13 cellular contexts compared by ENCODE assay signal in the genomic region with DNA sequence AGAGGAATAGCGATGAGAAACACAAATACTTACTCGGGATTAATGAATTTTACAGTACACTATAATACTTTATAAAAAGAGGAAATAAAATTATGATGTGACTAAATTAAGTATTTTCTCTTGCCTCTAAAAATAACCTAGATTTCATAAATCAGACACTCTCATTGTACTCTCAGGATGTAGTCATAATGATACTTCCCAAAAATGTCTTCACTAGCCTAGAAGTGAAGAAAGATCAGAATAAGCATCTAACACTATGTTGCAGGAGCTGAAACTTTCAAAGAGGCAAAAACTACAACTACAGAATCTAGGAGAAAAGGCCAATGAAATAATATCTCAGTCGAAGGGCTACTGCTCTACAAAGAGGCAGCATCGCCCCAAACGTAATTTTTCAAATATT. TPM values are rescaled to one million over a fixed set of nuclear protein-coding genes. Genes with fewer than 3 reads are reported as not detected.
DNase-seq lines count a peak whose midpoint lies in the region; ATAC-seq, FAIRE-seq and TF ChIP-seq lines count a peak whose summit lies in the region.
"Had no signal": no experiment of that assay in that cellular context is flagged by ENCODE, and none has a peak within 500 bp of the region (broad histone marks: within the 10 kb centered on the region; RNA-seq: fewer than 3 reads in every experiment).

No MANE protein-coding gene starts in this region.

- no peak overlapping the region for H3K27ac ChIP-seq in GM12878 (ENCODE audit: control insufficient read depth, insufficient read depth)
- H3K27ac ChIP-seq in neuronal stem cell (replicated peaks; ENCODE audit: low read length), result no peak overlapping the region

- DNase-seq in GM10248 (ENCODE audit: extremely low spot score), result peak; percentile 24
- DNase-seq in GM12878 (ENCODE audit: low read depth, low spot score), result no peak
- DNase-seq in neuronal stem cell (ENCODE audit: low spot score), result no peak
- no peak for DNase-seq in NCI-H446 (lab: John Stamatoyannopoulos, UW)
- DNase-seq in NCI-H1436 (lab: John Stamatoyannopoulos, UW), result no peak
- DNase-seq in stimulated activated CD4-positive, alpha-beta T cell treated with anti-CD3 and anti-CD28 coated beads, Interleukin-4, amount 100 ng/mL, for 1 hour, result no peak
- DNase-seq: activated CD4-positive, CD25-positive, alpha-beta regulatory T cell treated with anti-CD3 and anti-CD28 coated beads, Interleukin-2, amount 50 U/mL, for 72 hours; hypothalamus; left cardiac atrium; stimulated activated CD4-positive, alpha-beta T cell treated with anti-CD3 and anti-CD28 coated beads, Interleukin-12 subunit alpha, Interleukin-12 subunit beta, amount 100 ng/mL, for 4 hours had no signal

- H3K23ac ChIP-seq in neuronal stem cell (ENCODE audit: low read depth, low read length, poor library complexity), result no peak overlapping the region

- CTCF ChIA-PET in GM10248 (lab: Yijun Ruan, JAX), result interaction anchor here (1.2 to 1.8 kb wide), 3 partner anchors 231 to 676 kb away, joined by 3 to 5 read pairs (median 4); no protein-coding TSS in a partner anchor
- CTCF ChIA-PET in GM12878 (lab: Yijun Ruan, JAX), result interaction anchor here (0.5 to 4.4 kb wide), 5 partner anchors 22 to 458 kb away, joined by 3 to 20 read pairs (median 4); no protein-coding TSS in a partner anchor

- H2AFZ ChIP-seq in GM12878 (ENCODE audit: control insufficient read depth, low read depth, low read length) (no peak overlapping the region), neuronal stem cell (ENCODE audit: low read length) (no peak overlapping the region)

- H3K27me3 ChIP-seq in GM12878 (replicated peaks in 1 of 2; ENCODE audit: control insufficient read depth in 2 of 2, insufficient read depth in 2 of 2, low read length in 1 of 2) (no peaks in the 10 kb centered on the region), neuronal stem cell (ENCODE audit: control insufficient read depth in 3 of 3, insufficient read depth in 3 of 3, low read depth in 1 of 3, low read length in 3 of 3) (no peaks in the 10 kb centered on the region)

- ATAC-seq in GM21390 (IDR thresholded peaks at IDR 0.05; ENCODE audit: unreplicated experiment) (peak; percentile 70), HG03565 (IDR thresholded peaks at IDR 0.05; ENCODE audit: unreplicated experiment) (peak; percentile 76), GM12878 (peak; percentile 80)

- no peaks in the 10 kb centered on the region; the same call in 1 of the 2 replicates for H3K79me2 ChIP-seq in GM12878 (ENCODE audit: control insufficient read depth, insufficient read depth, low read length)

- no peaks in the 10 kb centered on the region for H3K36me3 ChIP-seq in GM12878 (ENCODE audit: control insufficient read depth in 2 of 2, insufficient read depth in 2 of 2, low read length in 1 of 2)
- H3K36me3 ChIP-seq in neuronal stem cell (replicated peaks in 1 of 2; ENCODE audit: control insufficient read depth in 2 of 2, insufficient read depth in 2 of 2, low read length in 2 of 2), result no peaks in the 10 kb centered on the region

- H4K20me1 ChIP-seq in GM12878 (ENCODE audit: control insufficient read depth, insufficient read depth), result no peaks in the 10 kb centered on the region

- no peak overlapping the region for H2BK15ac ChIP-seq in neuronal stem cell (ENCODE audit: low read length)

- no peak overlapping the region for H2BK5ac ChIP-seq in neuronal stem cell (ENCODE audit: low read length)

- no peak overlapping the region for H4K91ac ChIP-seq in neuronal stem cell (ENCODE audit: low read depth, low read length, poor library complexity)

- intact Hi-C loops in GM12878 (cut with micrococcal nuclease; ENCODE audit: unreplicated experiment), result loop anchor here (5.0 kb wide), 4 partner anchors 217 to 877 kb away; no protein-coding TSS in a partner anchor

- no peak for TF ChIP-seq POLR2A in GM12878 (IDR thresholded peaks at IDR 0.05; ENCODE audit: low read depth, low read length)

- no peak overlapping the region for H3K14ac ChIP-seq in neuronal stem cell (ENCODE audit: low read length)

- 11% methylated on average over 5 of the region's 5 CpGs for WGBS in GM12878 (ENCODE audit: insufficient coverage, insufficient replicate concordance, low lambda C conversion rate, missing lambda C conversion rate)
- WGBS in neuronal stem cell (ENCODE audit: extremely low coverage in 2 of 2, insufficient read length in 2 of 2, insufficient replicate concordance in 1 of 2), 2 donors, result no CpG with 5 or more reads among the region's 5 CpGs

- H3K4me1 ChIP-seq in GM12878 (ENCODE audit: control insufficient read depth, insufficient read depth, low read length) (peaks cover 12% of the 10 kb centered on the region), neuronal stem cell (ENCODE audit: control insufficient read depth in 2 of 2, insufficient read depth in 1 of 2, low read depth in 1 of 2, low read length in 2 of 2) (peaks cover 2 to 7% of the 10 kb centered on the region in 2 donors)

- TF ChIP-seq RAD21 in GM12878 (IDR thresholded peaks at IDR 0.05; ENCODE audit: insufficient read depth, low read depth, low read length), result no peak

- H3K4me3 ChIP-seq in GM12878, result no peak overlapping the region
- no peak overlapping the region for H3K4me3 ChIP-seq in neuronal stem cell (ENCODE audit: low read length in 2 of 2)

- peak; percentile 57 for FAIRE-seq in GM12878 (lab: Jason Lieb, UNC)
- FAIRE-seq: bronchial epithelial cell had no signal

- no peak overlapping the region for H3K18ac ChIP-seq in neuronal stem cell (ENCODE audit: low read length)

- no peak for TF ChIP-seq CTCF in GM10248 (IDR thresholded peaks at IDR 0.05; ENCODE audit: control extremely low read depth, extremely low read depth, low read depth, missing control alignments)
- no peak for TF ChIP-seq CTCF in GM12878 (IDR thresholded peaks at IDR 0.05 in 2 of 3, conservative IDR thresholded peaks at IDR 0.05 in 1 of 3; ENCODE audit: control insufficient read depth in 2 of 3, extremely low read depth in 1 of 3, insufficient read depth in 1 of 3, low read depth in 3 of 3, low read length in 3 of 3)

- H2BK120ac ChIP-seq in neuronal stem cell (ENCODE audit: low read depth, low read length), result no peak overlapping the region

- H3K4me2 ChIP-seq in GM12878 (ENCODE audit: control insufficient read depth, insufficient read depth) (0 out of 2 replicates have a peak overlapping the region, but pooled peaks have one; percentile 7), neuronal stem cell (ENCODE audit: insufficient read depth, low read length, poor library complexity, severe bottlenecking) (no peak overlapping the region)

- H2AK5ac ChIP-seq in neuronal stem cell (ENCODE audit: low read depth, low read length), result no peak overlapping the region

- H4K8ac ChIP-seq in neuronal stem cell (ENCODE audit: low read depth, low read length), result no peak overlapping the region

- H3K9me3 ChIP-seq in GM12878 (replicated peaks; ENCODE audit: control insufficient read depth, insufficient read depth, low read length) (no peaks in the 10 kb centered on the region), neuronal stem cell (replicated peaks in 1 of 2; ENCODE audit: control insufficient read depth in 2 of 2, insufficient read depth in 1 of 2, low read depth in 1 of 2, low read length in 2 of 2) (no peaks in the 10 kb centered on the region)

- no peak overlapping the region for H3K4ac ChIP-seq in neuronal stem cell (ENCODE audit: low read length)

- H3K79me1 ChIP-seq in neuronal stem cell (ENCODE audit: low read depth, low read length), result no peaks in the 10 kb centered on the region

- in situ Hi-C loops in GM12878 (cut with MboI), result loop anchor here (25.0 kb wide), 1 partner anchor 867 kb away; no protein-coding TSS in a partner anchor

- BruUV-seq in GM12878 (replicated peaks; lab: Mats Ljungman, UMichigan), result no TSS peak

- H3K9ac ChIP-seq in GM12878 (ENCODE audit: control insufficient read depth, insufficient read depth, low read length) (no peak overlapping the region), neuronal stem cell (ENCODE audit: low read depth, low read length, poor library complexity) (no peak overlapping the region)

- POLR2A ChIA-PET in GM10248 (lab: Yijun Ruan, JAX) (no interaction called here), GM12878 (lab: Charles Lee) (no interaction called here)

- TF ChIP-seq EP300 in GM12878 (IDR thresholded peaks at IDR 0.05; ENCODE audit: borderline replicate concordance in 1 of 2, control insufficient read depth in 1 of 2, low read depth in 2 of 2, low read length in 2 of 2), result no peak

- H2BK12ac ChIP-seq in neuronal stem cell (ENCODE audit: low read length), result no peak overlapping the region

- RAD21 ChIA-PET in GM12878 (lab: Charles Lee; ENCODE audit: unreplicated experiment), result interaction anchor here (1.0 to 2.7 kb wide), 4 partner anchors 151 to 874 kb away, joined by 3 to 12 read pairs (median 3); no protein-coding TSS in a partner anchor

- SMC1A ChIA-PET in GM12878 (lab: Charles Lee; ENCODE audit: uncharacterized antibody, unreplicated experiment), result interaction anchor here (0.6 to 1.8 kb wide), 5 partner anchors 88 to 1311 kb away, joined by 3 to 5 read pairs (median 3); no protein-coding TSS in a partner anchor

TF ChIP-seq in GM12878, 131 proteins besides CTCF, POLR2A, EP300 and RAD21 (continues in another document):
- TF ChIP-seq MEF2B (IDR thresholded peaks at IDR 0.05; ENCODE audit: partially characterized antibody, poor library complexity, severe bottlenecking) (peak; percentile 23), IRF4 (IDR thresholded peaks at IDR 0.05; ENCODE audit: low read depth, low read length) (peak; percentile 44; the same call in 1 of the 2 replicates), JUNB (IDR thresholded peaks at IDR 0.05) (peak; percentile 86), MEF2A (IDR thresholded peaks at IDR 0.05; ENCODE audit: insufficient read depth, low read depth, low read length) (peak; percentile 84)

RNA-seq across cellular contexts. Expression of gene DNAJC1, which starts 49.4 kb away (rescaled TPM):
- 47.2 and 65.1 TPM in 2 replicates for total RNA-seq in GM12878 (2013; cell fraction: nucleolus; rRNA removed)
- total RNA-seq in GM12878 (2014; rRNA removed) (19.1 and 23.3 TPM in 2 replicates), GM12878 (2014; rRNA removed; fragmentation: Illumina TruSeq; extraction: Trizol) (22.6 and 23.7 TPM in 2 replicates), GM12878 (2021) (19.3 and 20.2 TPM in 2 replicates)
- 9.0 TPM for polyA plus RNA-seq in GM12878 (2011; ENCODE audit: low read depth)
- polyA plus RNA-seq in GM12878 (2011; rRNA removed) (27.6 and 30.8 TPM in 2 replicates), GM12878 (2014; fragmentation: Illumina TruSeq; extraction: Trizol) (20.2 and 23.1 TPM in 2 replicates), GM12878 (2014; fragmentation: Nextera tagmentation; extraction: Ambion mirVana) (1 to 10 TPM; 2.5 to 6.4 TPM), GM12878 (2014; rRNA removed) (20.6 and 21.2 TPM in 2 replicates), GM12878 (2016; fragmentation: Nextera tagmentation; extraction: Ambion mirVana) (10 to 100 TPM; 34.0 to 39.3 TPM)
- 10.5 and 15.0 TPM in 2 replicates for polyA plus RNA-seq in GM12878 (2011; cell fraction: cytosol; rRNA removed)
- 14.7 and 17.0 TPM in 2 replicates for polyA plus RNA-seq in GM12878 (2011; cell fraction: nucleus; rRNA removed)
- polyA plus RNA-seq in GM12878 (2012), result 15.6 and 18.8 TPM in 2 replicates
- 8.2 and 15.8 TPM in 2 replicates for polyA minus RNA-seq in GM12878 (2011; rRNA and poly(A)+ RNA removed)
- 6.3 and 13.0 TPM in 2 replicates for polyA minus RNA-seq in GM12878 (2011; cell fraction: cytosol; rRNA and poly(A)+ RNA removed)
- 20.7 and 27.7 TPM in 2 replicates for polyA minus RNA-seq in GM12878 (2011; cell fraction: nucleus; rRNA and poly(A)+ RNA removed)
- polyA plus RNA-seq in neuronal stem cell (2013, experiment 1 of 2), result 27.2 TPM
- 27.7 TPM for polyA plus RNA-seq in neuronal stem cell (2013, experiment 2 of 2)
